1 cellular context compared by ENCODE assay signal in the genomic region with DNA sequence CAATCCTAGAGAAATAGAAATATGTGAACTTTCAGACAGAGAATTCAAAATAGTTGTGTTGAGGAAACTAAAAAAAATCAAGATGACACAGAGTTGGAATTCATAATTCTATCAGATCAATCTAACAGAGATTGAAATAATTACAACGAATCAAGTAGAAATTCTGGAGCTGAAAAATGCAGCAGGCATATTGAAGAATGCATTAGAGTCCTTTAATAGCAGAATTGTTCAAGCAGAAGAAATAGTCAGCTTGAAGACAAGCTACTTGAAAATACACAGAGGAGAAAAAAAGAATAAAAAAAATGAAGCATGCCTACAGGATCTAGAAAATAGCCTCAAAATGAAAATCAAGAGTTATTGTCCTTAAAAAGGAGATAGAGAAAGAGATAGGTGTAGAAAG.
TF ChIP-seq lines count a peak whose summit lies in the region.

No MANE protein-coding gene starts in this region.

TF ChIP-seq in K562, 482 proteins besides CTCF, POLR2A, EP300 and RAD21 (continued from another document):
- TF ChIP-seq, protein P1, sequence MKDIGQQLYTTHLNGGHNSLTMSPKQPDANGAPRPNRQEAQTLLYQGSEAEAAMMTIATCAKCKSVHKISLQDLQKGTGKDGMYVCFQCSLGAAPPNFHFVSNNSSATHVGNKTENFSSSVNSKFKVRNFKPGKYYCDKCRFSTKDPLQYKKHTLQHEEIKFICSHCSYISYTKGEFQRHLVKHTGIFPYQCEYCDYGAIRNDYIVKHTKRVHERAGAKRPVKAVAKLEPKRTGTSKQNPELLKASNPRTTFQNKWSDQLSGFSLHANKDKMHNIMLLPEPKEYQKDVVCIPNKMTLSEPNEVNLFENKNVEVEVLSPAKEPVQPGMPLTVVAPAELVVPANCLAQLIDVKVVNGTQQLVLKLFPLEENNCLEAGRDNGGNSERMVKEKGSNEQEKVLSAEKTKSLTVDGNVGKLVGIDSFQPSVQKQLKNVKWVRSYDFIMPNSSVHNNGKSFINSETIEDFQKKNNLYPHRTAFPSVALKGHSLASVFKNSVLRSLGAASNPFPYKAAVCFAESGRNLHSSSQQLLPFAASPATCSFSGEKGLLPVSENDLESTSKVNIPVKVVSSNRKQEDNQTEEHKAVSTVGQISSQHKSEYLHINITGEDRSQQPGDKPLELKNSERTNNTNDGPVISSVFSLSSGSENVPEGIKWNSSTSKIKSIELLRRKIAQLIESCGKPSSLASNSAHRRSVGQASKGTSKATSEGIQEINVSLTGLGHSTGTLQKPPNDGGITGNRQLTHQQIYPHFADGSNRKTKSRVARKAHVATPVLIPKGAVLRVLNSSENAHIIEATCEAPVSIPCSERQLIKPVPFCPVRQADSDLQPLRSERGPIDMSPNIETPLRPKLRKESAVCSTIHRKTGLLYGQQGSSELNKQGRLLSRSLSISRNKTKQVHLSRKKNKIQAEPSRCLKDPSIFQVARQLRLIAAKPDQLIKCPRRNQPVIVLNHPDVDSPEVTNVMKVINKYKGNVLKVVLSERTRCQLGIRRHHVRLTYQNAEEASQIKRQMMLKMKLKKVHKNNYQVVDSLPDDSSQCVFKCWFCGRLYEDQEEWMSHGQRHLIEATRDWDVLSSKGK (CRISPR knock-in tag; IDR thresholded peaks at IDR 0.05): no peak
- TF ChIP-seq, protein P2, sequence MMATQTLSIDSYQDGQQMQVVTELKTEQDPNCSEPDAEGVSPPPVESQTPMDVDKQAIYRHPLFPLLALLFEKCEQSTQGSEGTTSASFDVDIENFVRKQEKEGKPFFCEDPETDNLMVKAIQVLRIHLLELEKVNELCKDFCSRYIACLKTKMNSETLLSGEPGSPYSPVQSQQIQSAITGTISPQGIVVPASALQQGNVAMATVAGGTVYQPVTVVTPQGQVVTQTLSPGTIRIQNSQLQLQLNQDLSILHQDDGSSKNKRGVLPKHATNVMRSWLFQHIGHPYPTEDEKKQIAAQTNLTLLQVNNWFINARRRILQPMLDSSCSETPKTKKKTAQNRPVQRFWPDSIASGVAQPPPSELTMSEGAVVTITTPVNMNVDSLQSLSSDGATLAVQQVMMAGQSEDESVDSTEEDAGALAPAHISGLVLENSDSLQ (IDR thresholded peaks at IDR 0.05): no peak
- TF ChIP-seq ZNF311 (CRISPR knock-in tag; IDR thresholded peaks at IDR 0.05): no peak
- TF ChIP-seq, protein P3, sequence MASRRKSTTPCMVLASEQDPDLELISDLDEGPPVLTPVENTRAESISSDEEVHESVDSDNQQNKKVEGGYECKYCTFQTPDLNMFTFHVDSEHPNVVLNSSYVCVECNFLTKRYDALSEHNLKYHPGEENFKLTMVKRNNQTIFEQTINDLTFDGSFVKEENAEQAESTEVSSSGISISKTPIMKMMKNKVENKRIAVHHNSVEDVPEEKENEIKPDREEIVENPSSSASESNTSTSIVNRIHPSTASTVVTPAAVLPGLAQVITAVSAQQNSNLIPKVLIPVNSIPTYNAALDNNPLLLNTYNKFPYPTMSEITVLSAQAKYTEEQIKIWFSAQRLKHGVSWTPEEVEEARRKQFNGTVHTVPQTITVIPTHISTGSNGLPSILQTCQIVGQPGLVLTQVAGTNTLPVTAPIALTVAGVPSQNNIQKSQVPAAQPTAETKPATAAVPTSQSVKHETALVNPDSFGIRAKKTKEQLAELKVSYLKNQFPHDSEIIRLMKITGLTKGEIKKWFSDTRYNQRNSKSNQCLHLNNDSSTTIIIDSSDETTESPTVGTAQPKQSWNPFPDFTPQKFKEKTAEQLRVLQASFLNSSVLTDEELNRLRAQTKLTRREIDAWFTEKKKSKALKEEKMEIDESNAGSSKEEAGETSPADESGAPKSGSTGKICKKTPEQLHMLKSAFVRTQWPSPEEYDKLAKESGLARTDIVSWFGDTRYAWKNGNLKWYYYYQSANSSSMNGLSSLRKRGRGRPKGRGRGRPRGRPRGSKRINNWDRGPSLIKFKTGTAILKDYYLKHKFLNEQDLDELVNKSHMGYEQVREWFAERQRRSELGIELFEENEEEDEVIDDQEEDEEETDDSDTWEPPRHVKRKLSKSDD (conservative IDR thresholded peaks at IDR 0.05; ENCODE audit: low read length): no peak
- no peak for TF ChIP-seq JUN (IDR thresholded peaks at IDR 0.05; ENCODE audit: borderline replicate concordance, low read depth, low read length)
- TF ChIP-seq JUN (CRISPR knock-in tag; IDR thresholded peaks at IDR 0.05; ENCODE audit: borderline replicate concordance): no peak
- TF ChIP-seq TRIM28 (IDR thresholded peaks at IDR 0.05): peak; percentile 51; the same call in 1 of the 2 replicates
- TF ChIP-seq, protein P4, sequence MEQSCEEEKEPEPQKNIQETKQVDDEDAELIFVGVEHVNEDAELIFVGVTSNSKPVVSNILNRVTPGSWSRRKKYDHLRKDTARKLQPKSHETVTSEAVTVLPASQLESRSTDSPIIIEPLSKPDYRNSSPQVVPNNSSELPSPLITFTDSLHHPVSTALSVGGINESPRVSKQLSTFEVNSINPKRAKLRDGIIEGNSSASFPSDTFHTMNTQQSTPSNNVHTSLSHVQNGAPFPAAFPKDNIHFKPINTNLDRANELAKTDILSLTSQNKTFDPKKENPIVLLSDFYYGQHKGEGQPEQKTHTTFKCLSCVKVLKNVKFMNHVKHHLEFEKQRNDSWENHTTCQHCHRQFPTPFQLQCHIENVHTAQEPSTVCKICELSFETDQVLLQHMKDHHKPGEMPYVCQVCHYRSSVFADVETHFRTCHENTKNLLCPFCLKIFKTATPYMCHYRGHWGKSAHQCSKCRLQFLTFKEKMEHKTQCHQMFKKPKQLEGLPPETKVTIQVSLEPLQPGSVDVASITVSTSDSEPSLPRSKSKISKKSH (CRISPR knock-in tag; IDR thresholded peaks at IDR 0.05): 0 out of 2 replicates have a peak, but pooled peaks have one; percentile 22
- TF ChIP-seq KDM2B (CRISPR knock-in tag; IDR thresholded peaks at IDR 0.05): no peak
- TF ChIP-seq CBX5 (IDR thresholded peaks at IDR 0.05; ENCODE audit: borderline replicate concordance, low read depth): peak; percentile 43; the same call in 1 of the 2 replicates
- no peak for TF ChIP-seq SIX5 (IDR thresholded peaks at IDR 0.05; ENCODE audit: borderline replicate concordance in 1 of 2, insufficient read depth in 1 of 2, low read depth in 1 of 2, low read length in 2 of 2)
- TF ChIP-seq JUNB (CRISPR knock-in tag; conservative IDR thresholded peaks at IDR 0.05): no peak
- TF ChIP-seq, protein P5, sequence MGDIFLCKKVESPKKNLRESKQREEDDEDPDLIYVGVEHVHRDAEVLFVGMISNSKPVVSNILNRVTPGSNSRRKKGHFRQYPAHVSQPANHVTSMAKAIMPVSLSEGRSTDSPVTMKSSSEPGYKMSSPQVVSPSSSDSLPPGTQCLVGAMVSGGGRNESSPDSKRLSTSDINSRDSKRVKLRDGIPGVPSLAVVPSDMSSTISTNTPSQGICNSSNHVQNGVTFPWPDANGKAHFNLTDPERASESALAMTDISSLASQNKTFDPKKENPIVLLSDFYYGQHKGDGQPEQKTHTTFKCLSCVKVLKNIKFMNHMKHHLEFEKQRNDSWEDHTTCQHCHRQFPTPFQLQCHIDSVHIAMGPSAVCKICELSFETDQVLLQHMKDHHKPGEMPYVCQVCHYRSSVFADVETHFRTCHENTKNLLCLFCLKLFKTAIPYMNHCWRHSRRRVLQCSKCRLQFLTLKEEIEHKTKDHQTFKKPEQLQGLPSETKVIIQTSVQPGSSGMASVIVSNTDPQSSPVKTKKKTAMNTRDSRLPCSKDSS (IDR thresholded peaks at IDR 0.05; ENCODE audit: low read depth, partially characterized antibody): peak; percentile 59
- TF ChIP-seq MXI1 (IDR thresholded peaks at IDR 0.05; ENCODE audit: low read depth, low read length): no peak
- 0 out of 3 replicates have a peak, but pooled peaks of 1 of the 2 experiments have one; percentile 28 for TF ChIP-seq CBX3 (IDR thresholded peaks at IDR 0.05; ENCODE audit: borderline replicate concordance in 1 of 2, low read length in 2 of 2)
- no peak for TF ChIP-seq MAFG (tag; conservative IDR thresholded peaks at IDR 0.05)
